In genomic region chr2:162579986-162580385, GRCh38 we compare ENCODE assay signal across 1 cellular context.
TF ChIP-seq lines count a peak whose summit lies in the region.

No MANE protein-coding gene starts in this region.

TF ChIP-seq in GM23338, 12 proteins besides CTCF, POLR2A, EP300 and RAD21 (continued from another document):
- TF ChIP-seq REST (IDR thresholded peaks at IDR 0.05; ENCODE audit: unreplicated experiment) (no peak), ZNF114 (CRISPR knock-in tag; IDR thresholded peaks at IDR 0.05) (no peak), ZNF462 (CRISPR knock-in tag; IDR thresholded peaks at IDR 0.05) (no peak), ZNF331 (CRISPR knock-in tag; IDR thresholded peaks at IDR 0.05; ENCODE audit: low read depth) (no peak), NANOG (IDR thresholded peaks at IDR 0.05; ENCODE audit: borderline replicate concordance) (no peak), POLR2AphosphoS5 (IDR thresholded peaks at IDR 0.05; ENCODE audit: low read depth) (no peak), JUNB (IDR thresholded peaks at IDR 0.05; ENCODE audit: unreplicated experiment) (no peak), CREB1 (CRISPR knock-in tag; IDR thresholded peaks at IDR 0.05; ENCODE audit: low read depth) (no peak)
